17 cellular contexts compared by ENCODE assay signal in genomic region chr1:43766818-43767525, GRCh38. TPM values are rescaled to one million over a fixed set of nuclear protein-coding genes. Genes with fewer than 3 reads are reported as not detected.
DNase-seq lines count a peak whose midpoint lies in the region; ATAC-seq and TF ChIP-seq lines count a peak whose summit lies in the region.
"Had no signal": no experiment of that assay in that cellular context is flagged by ENCODE, and none has a peak within 500 bp of the region (broad histone marks: within the 10 kb centered on the region; RNA-seq: fewer than 3 reads in every experiment).

No MANE protein-coding gene starts in this region.

- H3K4me1 ChIP-seq in HAP-1: peaks cover 68% of the 10 kb centered on the region
- H3K4me1 ChIP-seq in CD8-positive, alpha-beta T cell (ENCODE audit: insufficient read depth, low read length): no peaks in the 10 kb centered on the region
- H3K4me1 ChIP-seq: prostate gland had no signal

- no peaks in the 10 kb centered on the region for H3K27me3 ChIP-seq in HAP-1 (ENCODE audit: low read depth)
- H3K27me3 ChIP-seq in CD8-positive, alpha-beta T cell (ENCODE audit: insufficient read depth, low read length): no peaks in the 10 kb centered on the region
- H3K27me3 ChIP-seq: adrenal gland had no signal

- H3K9me3 Mint-ChIP-seq in activated T-cell treated with anti-CD3 and anti-CD28 coated beads, Interleukin-2, amount 50 U/mL, for 4 hours: no peaks in the 10 kb centered on the region
- H3K9me3 Mint-ChIP-seq in CD8-positive, alpha-beta T cell: no peaks in the 10 kb centered on the region
- H3K9me3 Mint-ChIP-seq: CD14-positive monocyte had no signal

- no peak overlapping the region for H3K27ac ChIP-seq in CD8-positive, alpha-beta T cell (ENCODE audit: low read depth, low read length)
- H3K27ac ChIP-seq: adrenal gland, VCaP had no signal

- no peak overlapping the region for H3K4me3 Mint-ChIP-seq in activated T-cell treated with anti-CD3 and anti-CD28 coated beads, Interleukin-2, amount 50 U/mL, for 4 hours
- H3K4me3 Mint-ChIP-seq in CD8-positive, alpha-beta T cell: no peak overlapping the region
- H3K4me3 Mint-ChIP-seq: CD14-positive monocyte had no signal

- H3K9me3 ChIP-seq in HAP-1: no peaks in the 10 kb centered on the region
- H3K9me3 ChIP-seq in CD8-positive, alpha-beta T cell (ENCODE audit: low read length): no peaks in the 10 kb centered on the region
- H3K9me3 ChIP-seq: adrenal gland, prostate gland had no signal

- no peaks in the 10 kb centered on the region for H3K36me3 ChIP-seq in HAP-1 (replicated peaks)
- H3K36me3 ChIP-seq in CD8-positive, alpha-beta T cell (ENCODE audit: insufficient read depth, low read length): no peaks in the 10 kb centered on the region
- H3K36me3 ChIP-seq: adrenal gland, prostate gland had no signal

- DNase-seq in HAP-1 (ENCODE audit: low spot score in 2 of 2): peak; percentile 41 to 43
- peak; percentile 32 for DNase-seq in NCI-H526 treated with DMSO at 0.1 percent for 48 hours (lab: John Stamatoyannopoulos, UW)
- peak; percentile 35 for DNase-seq in astrocyte of the cerebellum (ENCODE audit: low read depth)
- DNase-seq in myocyte (ENCODE audit: low read depth): peak; percentile 85
- DNase-seq in activated T-cell treated with anti-CD3 and anti-CD28 coated beads, Interleukin-2, amount 50 U/mL, for 4 hours: no peak
- no peak for DNase-seq in CD8-positive, alpha-beta T cell
- no peak for DNase-seq in activated CD8-positive, alpha-beta memory T cell treated with anti-CD3 and anti-CD28 coated beads, Interleukin-2, amount 50 U/mL, for 48 hours
- DNase-seq: activated T-cell treated with anti-CD3 and anti-CD28 coated beads for 4 hours; adrenal gland; RPMI8226; stimulated activated CD4-positive, alpha-beta T cell treated with anti-CD3 and anti-CD28 coated beads, Interleukin-4, amount 100 ng/mL, for 24 hours; stimulated activated naive CD8-positive, alpha-beta T cell treated with anti-CD3 and anti-CD28 coated beads, Interleukin-15, Interleukin-2, amounts not matched to agents 100 U/mL and 50 U/mL, for 24 hours had no signal

- TF ChIP-seq CTCF in astrocyte of the cerebellum (IDR thresholded peaks at IDR 0.05; ENCODE audit: low read depth, low read length, missing control alignments): no peak
- no peak for TF ChIP-seq CTCF in CD8-positive, alpha-beta T cell (IDR thresholded peaks at IDR 0.05)

- ATAC-seq in activated T-cell treated with anti-CD3 and anti-CD28 coated beads, Interleukin-2, amount 50 U/mL, for 4 hours: no peak
- no peak for ATAC-seq in GM21360 (IDR thresholded peaks at IDR 0.05; ENCODE audit: unreplicated experiment)
- no peak for ATAC-seq in CD8-positive, alpha-beta T cell
- ATAC-seq: HepG2; stimulated activated naive CD8-positive, alpha-beta T cell treated with anti-CD3 and anti-CD28 coated beads, Interleukin-15, Interleukin-2, amounts not matched to agents 100 U/mL and 50 U/mL, for 24 hours had no signal

- no peak overlapping the region for H3K27ac Mint-ChIP-seq in CD8-positive, alpha-beta T cell
- H3K27ac Mint-ChIP-seq: CD14-positive monocyte had no signal

- H3K36me3 Mint-ChIP-seq in activated T-cell treated with anti-CD3 and anti-CD28 coated beads, Interleukin-2, amount 50 U/mL, for 4 hours (ENCODE audit: insufficient read depth): no peaks in the 10 kb centered on the region
- H3K36me3 Mint-ChIP-seq in CD8-positive, alpha-beta T cell: peaks cover 2% of the 10 kb centered on the region

- POLR2A ChIA-PET in CD8-positive, alpha-beta T cell (lab: Charles Lee): no interaction called here

- H3K27me3 Mint-ChIP-seq in activated T-cell treated with anti-CD3 and anti-CD28 coated beads, Interleukin-2, amount 50 U/mL, for 4 hours (ENCODE audit: low read depth): no peaks in the 10 kb centered on the region
- H3K27me3 Mint-ChIP-seq in CD8-positive, alpha-beta T cell (ENCODE audit: low read depth): no peaks in the 10 kb centered on the region

- intact Hi-C loops in CD8-positive, alpha-beta T cell (cut with DNase I, micrococcal nuclease): no loop called here

- H3K4me3 ChIP-seq in HAP-1 (no peak overlapping the region), astrocyte of the cerebellum (ENCODE audit: low read depth, low read length) (no peak overlapping the region)
- no peak overlapping the region for H3K4me3 ChIP-seq in CD8-positive, alpha-beta T cell (ENCODE audit: low read depth, low read length)
- H3K4me3 ChIP-seq: adrenal gland, prostate gland had no signal

- in situ Hi-C loops in HAP-1 (cut with MboI; ENCODE audit: low sequenced_read_pairs): loop anchor here (25.0 kb wide), 1 partner anchor 270 kb away; the partner anchor contains the start of gene SLC6A9
- in situ Hi-C loops in astrocyte of the cerebellum (cut with HindIII; ENCODE audit: low sequenced_read_pairs): loop anchor here (5.0 to 10.0 kb wide), 5 partner anchors 70 to 258 kb away; partner anchors contain the start of genes ATP6V0B and DPH2

- CTCF ChIA-PET in CD8-positive, alpha-beta T cell (lab: Charles Lee): interaction anchor here (1.7 to 5.2 kb wide), 3 partner anchors 168 to 269 kb away, joined by 6 to 107 read pairs (median 31); partner anchors contain the start of gene ARTN

- H3K4me1 Mint-ChIP-seq in activated T-cell treated with anti-CD3 and anti-CD28 coated beads, Interleukin-2, amount 50 U/mL, for 4 hours (ENCODE audit: low read depth): peaks cover 4% of the 10 kb centered on the region
- H3K4me1 Mint-ChIP-seq in CD8-positive, alpha-beta T cell (ENCODE audit: low read depth): peaks cover 4% of the 10 kb centered on the region

RNA-seq across cellular contexts. Expression of gene ST3GAL3, which starts 59.6 kb away (rescaled TPM):
- total RNA-seq in myocyte: 29.2 and 33.7 TPM in 2 replicates
- 31.3 TPM for polyA plus RNA-seq in myocyte (2012)
- 1 to 10 TPM; 5.7 to 6.6 (median 6.3) TPM for total RNA-seq in activated T-cell treated with anti-CD3 and anti-CD28 coated beads, Interleukin-2, amount 50 U/mL, for 4 hours
- 10 to 100 TPM; 12.2 to 14.2 TPM for total RNA-seq in CD8-positive, alpha-beta T cell

Comparison
In these comparisons a context has a peak if more than half of its experiments do, and no peak if none do; other contexts are left out.
1. DNase-seq: peak in HAP-1 (2 of 2), NCI-H526 treated with DMSO at 0.1 percent for 48 hours (single experiment), astrocyte of the cerebellum (single experiment) and myocyte (single experiment); none in activated T-cell treated with anti-CD3 and anti-CD28 coated beads, Interleukin-2, amount 50 U/mL, for 4 hours (single experiment), CD8-positive, alpha-beta T cell (0 of 7) and activated CD8-positive, alpha-beta memory T cell treated with anti-CD3 and anti-CD28 coated beads, Interleukin-2, amount 50 U/mL, for 48 hours (single experiment).